ENCODE assay signal across 7 cellular contexts in genomic region chr19:3185482-3186376, GRCh38. TPM values are rescaled to one million over a fixed set of nuclear protein-coding genes. Genes with fewer than 3 reads are reported as not detected.
A peak's percentile ranks its signal among the peaks of the same experiment; 100 is the strongest.
DNase-seq lines count a peak whose midpoint lies in the region; ATAC-seq, FAIRE-seq and TF ChIP-seq lines count a peak whose summit lies in the region.

TSS of gene NCLN (plus strand) at chr19:3185930. CDS start at chr19:3186031, 101 bp downstream.

- H3K9me3 ChIP-seq in body of pancreas, result no peaks in the 10 kb centered on the region

- no peaks in the 10 kb centered on the region for H3K36me3 ChIP-seq in body of pancreas (replicated peaks in 1 of 2; ENCODE audit: insufficient read depth in 1 of 2, low read depth in 2 of 2)

- intact Hi-C loops in body of pancreas (cut with DNase I), result no loop called here
- intact Hi-C loops in sciatic nerve (cut with DNase I), result no loop called here

- DNase-seq in NCI-H2107 treated with DMSO at 0.1 percent for 48 hours (lab: John Stamatoyannopoulos, UW; ENCODE audit: unreplicated experiment), result peak; percentile 95
- peak; percentile 94 to 96 (median 96) for DNase-seq in body of pancreas
- peak; percentile 73 for DNase-seq in iPS DF 19.7 (ENCODE audit: low read depth, low spot score)
- DNase-seq in sciatic nerve (ENCODE audit: low spot score), result peak; percentile 96

- peak; percentile 50 for ATAC-seq in GM18519 (IDR thresholded peaks at IDR 0.05; ENCODE audit: low FRiP score, unreplicated experiment)
- peak; percentile 60 for ATAC-seq in HG03064 (IDR thresholded peaks at IDR 0.05; ENCODE audit: low read depth, unreplicated experiment)
- peak; percentile 96 for ATAC-seq in body of pancreas
- ATAC-seq in sciatic nerve, result peak; percentile 98

- peak within 1 kb of the TSS; percentile 64 to 94 (median 80) for H3K27ac ChIP-seq in body of pancreas

- peak; percentile 15 to 35 (median 25) for TF ChIP-seq POLR2A in body of pancreas (IDR thresholded peaks at IDR 0.05)

- H3K4me1 ChIP-seq in body of pancreas, result peaks cover 37% of the 10 kb centered on the region

- WGBS in body of pancreas, 2 donors, result 0% methylated on average over 21 to 73 of the region's 90 CpGs

- TF ChIP-seq CTCF in body of pancreas (IDR thresholded peaks at IDR 0.05), result no peak

- peak within 1 kb of the TSS; percentile 95 to 99 for H3K4me3 ChIP-seq in body of pancreas

- peak; percentile 55 for FAIRE-seq in TTC549 (lab: Jason Lieb, UNC)

- H3K27me3 ChIP-seq in body of pancreas, result no peaks in the 10 kb centered on the region

RNA-seq across cellular contexts. Expression of gene NCLN, which starts in this region (rescaled TPM):
- total RNA-seq in body of pancreas, result 10 to 100 TPM; 30.6 to 56.0 TPM
- 25.4 TPM for total RNA-seq in sciatic nerve

Comparison
In these comparisons a context has a peak if more than half of its experiments do, and no peak if none do; other contexts are left out.
1. Peak in every context shown above with its lines: DNase-seq, ATAC-seq, H3K4me3 ChIP-seq and H3K27ac ChIP-seq.